8 cellular contexts compared by ENCODE assay signal in genomic region chr19:32692727-32693061, GRCh38. TPM values are rescaled to one million over a fixed set of nuclear protein-coding genes. Genes with fewer than 3 reads are reported as not detected.
DNase-seq lines count a peak whose midpoint lies in the region; ATAC-seq lines count a peak whose summit lies in the region.

No MANE protein-coding gene starts in this region.

- 31 to 43% (median 35%) methylated on average over 7 of the region's 7 CpGs for WGBS in adipose tissue, 3 donors

- peaks cover 21 to 22% of the 10 kb centered on the region in 2 donors for H3K36me3 Mint-ChIP-seq in CD4-positive, alpha-beta memory T cell
- H3K36me3 Mint-ChIP-seq in memory B cell, result peaks cover under 1% of the 10 kb centered on the region

- H3K27me3 ChIP-seq in CD4-positive, alpha-beta memory T cell (ENCODE audit: insufficient read depth, low read length), result no peaks in the 10 kb centered on the region

- no peaks in the 10 kb centered on the region for H3K9me3 ChIP-seq in CD4-positive, alpha-beta memory T cell (ENCODE audit: control insufficient read depth in 1 of 2, low read length in 2 of 2)

- H3K4me1 Mint-ChIP-seq in CD4-positive, alpha-beta memory T cell, result peaks cover 46 to 63% (median 55%) of the 10 kb centered on the region in 4 donors
- peaks cover 39% of the 10 kb centered on the region for H3K4me1 Mint-ChIP-seq in memory B cell

- POLR2A ChIA-PET in CD4-positive, alpha-beta memory T cell (lab: Charles Lee; ENCODE audit: partially characterized antibody), result interaction anchor here (0.9 to 1.6 kb wide), 3 partner anchors 17 to 112 kb away, joined by 3 to 14 read pairs (median 4); partner anchors contain the start of genes ANKRD27, PDCD5 and RGS9BP

- intact Hi-C loops in CD4-positive, alpha-beta memory T cell (cut with micrococcal nuclease), result loop anchor here (1.0 to 5.0 kb wide), 3 partner anchors 102 to 485 kb away; partner anchors contain the start of gene GPATCH1

- no peaks in the 10 kb centered on the region for H3K36me3 ChIP-seq in CD4-positive, alpha-beta memory T cell (ENCODE audit: insufficient read depth, low read length)

- no peak for DNase-seq in CD4-positive, alpha-beta memory T cell
- DNase-seq in memory B cell (ENCODE audit: low spot score in 2 of 2) (no peak), COLO829 (ENCODE audit: low spot score) (no peak), iPS-NIHi7 (ENCODE audit: extremely low spot score) (no peak), NCI-H2029 (lab: John Stamatoyannopoulos, UW) (no peak)

- H3K27me3 Mint-ChIP-seq in CD4-positive, alpha-beta memory T cell, result no peaks in the 10 kb centered on the region
- H3K27me3 Mint-ChIP-seq in memory B cell, result no peaks in the 10 kb centered on the region

- peak; percentile 13 for ATAC-seq in HG03097 (IDR thresholded peaks at IDR 0.05; ENCODE audit: low FRiP score, unreplicated experiment)
- ATAC-seq in memory B cell (ENCODE audit: low read depth), result no peak
- ATAC-seq in activated CD4-positive, CD25-positive, alpha-beta regulatory T cell treated with anti-CD3 and anti-CD28 coated beads, Interleukin-2, amount 50 U/mL, for 24 hours, result no peak

- H3K4me3 Mint-ChIP-seq in CD4-positive, alpha-beta memory T cell, result peak overlapping the region; percentile 90 to 94 (median 92)
- H3K4me3 Mint-ChIP-seq in memory B cell, result peak overlapping the region; percentile 95

- peak overlapping the region; percentile 63 for H3K27ac ChIP-seq in CD4-positive, alpha-beta memory T cell (ENCODE audit: low read depth, low read length)
- H3K27ac ChIP-seq in adipose tissue (ENCODE audit: low read depth, low read length), result peak overlapping the region; percentile 62

- H3K27ac Mint-ChIP-seq in CD4-positive, alpha-beta memory T cell, result peak overlapping the region; percentile 80 to 95 (median 93)
- H3K27ac Mint-ChIP-seq in memory B cell, result peak overlapping the region; percentile 39

- H3K4me1 ChIP-seq in CD4-positive, alpha-beta memory T cell (ENCODE audit: insufficient read depth, low read length), result peaks cover 51% of the 10 kb centered on the region

- CTCF ChIA-PET in CD4-positive, alpha-beta memory T cell (lab: Charles Lee; ENCODE audit: partially characterized antibody), result interaction anchor here (0.6 to 1.4 kb wide), 2 partner anchors 11 to 93 kb away, joined by 3 to 7 read pairs; no protein-coding TSS in a partner anchor

- H3K9me3 Mint-ChIP-seq in CD4-positive, alpha-beta memory T cell, result peaks cover 0 to 2% (median 0%) of the 10 kb centered on the region in 8 donors
- H3K9me3 Mint-ChIP-seq in memory B cell, result no peaks in the 10 kb centered on the region

- H3K4me3 ChIP-seq in CD4-positive, alpha-beta memory T cell (ENCODE audit: low read length in 2 of 2), result peak overlapping the region; percentile 85 to 89

RNA-seq across cellular contexts. Expression of gene NUDT19, which starts 1.1 kb away (rescaled TPM):
- total RNA-seq in CD4-positive, alpha-beta memory T cell, result 10 to 100 TPM; 10.5 to 10.6 TPM
- polyA plus RNA-seq in CD4-positive, alpha-beta memory T cell, result 1 to 10 TPM; 2.0 to 5.4 TPM
- 1 to 10 TPM; 2.9 to 6.3 (median 4.3) TPM for polyA plus RNA-seq in adipose tissue

RNA-seq across cellular contexts. Expression of gene RGS9BP, which starts 17.0 kb away (rescaled TPM):
- under 1 TPM; 0.52 to 0.89 TPM for total RNA-seq in CD4-positive, alpha-beta memory T cell
- under 1 TPM; 0.08 to 0.25 TPM for polyA plus RNA-seq in CD4-positive, alpha-beta memory T cell
- under 1 TPM; 0.03 to 0.22 (median 0.03) TPM for polyA plus RNA-seq in adipose tissue

RNA-seq across cellular contexts. Expression of gene ANKRD27, which starts 17.7 kb away (rescaled TPM):
- total RNA-seq in CD4-positive, alpha-beta memory T cell, result 10 to 100 TPM; 49.6 to 51.2 TPM
- 10 to 100 TPM; 16.0 to 29.9 TPM for polyA plus RNA-seq in CD4-positive, alpha-beta memory T cell
- polyA plus RNA-seq in adipose tissue, result 10 to 100 TPM in 1 of 3 donors, 1 to 10 TPM in 2; 5.7 to 16.8 (median 9.5) TPM

RNA-seq across cellular contexts. Expression of gene TDRD12, which starts 26.9 kb away (rescaled TPM):
- total RNA-seq in CD4-positive, alpha-beta memory T cell, result 1 to 10 TPM in 1 of 2 experiments, under 1 TPM in 1; 0.93 to 1.9 TPM
- under 1 TPM; 0.20 to 0.37 TPM for polyA plus RNA-seq in CD4-positive, alpha-beta memory T cell
- polyA plus RNA-seq in adipose tissue, result under 1 TPM; 0.02 to 0.22 (median 0.19) TPM
